Comparison of ENCODE assay signal across 23 cellular contexts in the genomic region with DNA sequence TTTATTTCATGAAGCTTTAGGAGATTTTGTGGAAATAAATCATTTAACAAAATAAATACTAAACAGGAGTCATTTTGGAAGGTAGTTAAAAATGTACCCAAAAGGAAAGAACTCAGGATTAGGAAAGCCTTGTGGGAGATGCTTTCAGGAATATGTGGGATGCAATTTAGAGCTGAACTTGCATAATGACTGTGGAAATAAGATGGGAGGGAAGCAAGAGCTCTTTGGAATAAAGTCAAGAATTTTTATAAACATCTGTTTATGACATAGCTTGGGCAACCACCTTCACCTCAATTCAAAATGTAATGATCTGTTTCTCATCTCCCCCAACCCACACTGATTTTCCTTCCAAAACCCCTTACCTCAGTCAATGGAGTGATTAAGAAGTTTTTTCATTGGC.
"Had no signal": no experiment of that assay in that cellular context is flagged by ENCODE, and none has a peak within 500 bp of the region (broad histone marks: within the 10 kb centered on the region; RNA-seq: fewer than 3 reads in every experiment).

No MANE protein-coding gene starts in this region.

- H3K9ac ChIP-seq: neural progenitor cell had no signal

- H2AFZ ChIP-seq: neural progenitor cell had no signal

- DNase-seq: cortex of kidney; dorsolateral prefrontal cortex; effector CD8-positive, alpha-beta T cell; glutamatergic neuron; immature natural killer cell; left lung; lower lobe of right lung; midbrain; nucleus accumbens; ovary; sigmoid colon; stimulated activated CD4-positive, alpha-beta T cell treated with anti-CD3 and anti-CD28 coated beads, Interleukin-2, amount 100 ng/mL, for 24 hours; stimulated activated CD4-positive, alpha-beta T cell treated with anti-CD3 and anti-CD28 coated beads, Interleukin-4, amount 100 ng/mL, for 4 hours; stimulated activated naive B cell treated with anti-CD40 and anti-IgM and Interleukin-4, amounts not matched to agents 10 μg/mL and 1 μg/mL and 100 μg/mL, for 72 hours; stimulated activated naive CD8-positive, alpha-beta T cell treated with anti-CD3 and anti-CD28 coated beads, Interleukin-15, amount 100 ng/mL, for 72 hours; testis; upper lobe of right lung had no signal

- H3K9me3 ChIP-seq: ovary, testis, vagina had no signal

- H3K27me3 ChIP-seq: dorsolateral prefrontal cortex, gastroesophageal sphincter, left lung, neural progenitor cell, ovary, right atrium auricular region, sigmoid colon, testis, tibial nerve, upper lobe of right lung, vagina had no signal

- H3K27ac ChIP-seq: dorsolateral prefrontal cortex, gastroesophageal sphincter, left lung, lower lobe of right lung, neural progenitor cell, ovary, right atrium auricular region, sigmoid colon, skin epidermis, testis, tibial nerve, upper lobe of right lung, vagina had no signal

- H3K4me3 ChIP-seq: dorsolateral prefrontal cortex, gastroesophageal sphincter, left lung, lower lobe of right lung, neural progenitor cell, ovary, right atrium auricular region, sigmoid colon, skin epidermis, testis, tibial nerve, upper lobe of right lung, vagina had no signal

- H3K4me2 ChIP-seq: neural progenitor cell had no signal

- H3K36me3 ChIP-seq: gastroesophageal sphincter, left lung, lower lobe of right lung, ovary, right atrium auricular region, sigmoid colon, tibial nerve, upper lobe of right lung, vagina had no signal

- H3K4me1 ChIP-seq: gastroesophageal sphincter, left lung, lower lobe of right lung, neural progenitor cell, right atrium auricular region, sigmoid colon, testis, tibial nerve, upper lobe of right lung, vagina had no signal
